In genomic region chr2:30272286-30272685, GRCh38 we compare ENCODE assay signal across 1 cellular context.
TF ChIP-seq lines count a peak whose summit lies in the region.

No MANE protein-coding gene starts in this region.

TF ChIP-seq in H1, 55 proteins besides CTCF, POLR2A, EP300 and RAD21:
- TF ChIP-seq SIX5 (IDR thresholded peaks at IDR 0.05; ENCODE audit: low read depth, low read length) = no peak
- TF ChIP-seq SAP30 (IDR thresholded peaks at IDR 0.05; ENCODE audit: insufficient read depth, insufficient replicate concordance, low read length) = no peak
- TF ChIP-seq RNF2 (IDR thresholded peaks at IDR 0.05; ENCODE audit: borderline replicate concordance, low read depth, low read length, missing control alignments, poor library complexity, severe bottlenecking) = no peak
- no peak for TF ChIP-seq TAF1 (IDR thresholded peaks at IDR 0.05; ENCODE audit: low read depth, low read length)
